In the genomic region with DNA sequence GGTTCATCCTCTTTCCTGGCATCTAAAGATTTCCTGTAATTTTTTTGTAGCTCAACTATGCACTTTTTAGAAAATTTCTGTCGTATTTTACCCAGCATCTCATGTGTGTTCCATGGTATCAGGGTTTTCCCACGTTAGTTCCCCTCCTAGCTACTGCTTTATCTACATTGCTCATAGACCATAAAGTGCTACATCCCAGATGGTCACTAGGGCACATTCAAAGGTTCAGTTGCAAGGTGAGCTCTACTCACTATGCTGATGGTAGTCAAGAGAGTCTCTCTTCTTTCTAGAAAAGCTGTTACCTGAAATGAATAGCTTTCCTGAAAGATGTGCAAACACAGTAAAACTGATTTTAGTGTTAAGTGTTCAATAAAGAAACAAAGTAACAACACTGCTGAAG, we compare ENCODE assay signal across 3 cellular contexts.
TF ChIP-seq lines count a peak whose summit lies in the region.

No MANE protein-coding gene starts in this region.

TF ChIP-seq in GM23338, 12 proteins besides CTCF, POLR2A, EP300 and RAD21 (continues in another document):
- TF ChIP-seq EZH2 (IDR thresholded peaks at IDR 0.05; ENCODE audit: low read depth, unreplicated experiment) (no peak), ZNF462 (CRISPR knock-in tag; IDR thresholded peaks at IDR 0.05) (no peak)
- TF ChIP-seq, protein P1, sequence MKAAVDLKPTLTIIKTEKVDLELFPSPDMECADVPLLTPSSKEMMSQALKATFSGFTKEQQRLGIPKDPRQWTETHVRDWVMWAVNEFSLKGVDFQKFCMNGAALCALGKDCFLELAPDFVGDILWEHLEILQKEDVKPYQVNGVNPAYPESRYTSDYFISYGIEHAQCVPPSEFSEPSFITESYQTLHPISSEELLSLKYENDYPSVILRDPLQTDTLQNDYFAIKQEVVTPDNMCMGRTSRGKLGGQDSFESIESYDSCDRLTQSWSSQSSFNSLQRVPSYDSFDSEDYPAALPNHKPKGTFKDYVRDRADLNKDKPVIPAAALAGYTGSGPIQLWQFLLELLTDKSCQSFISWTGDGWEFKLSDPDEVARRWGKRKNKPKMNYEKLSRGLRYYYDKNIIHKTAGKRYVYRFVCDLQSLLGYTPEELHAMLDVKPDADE (IDR thresholded peaks at IDR 0.05) = no peak

TF ChIP-seq in K562, 482 proteins besides CTCF, POLR2A, EP300 and RAD21:
- TF ChIP-seq TBL1XR1 (IDR thresholded peaks at IDR 0.05; ENCODE audit: low read length in 2 of 2) (no peak), SOX6 (IDR thresholded peaks at IDR 0.05) (no peak), MBD2 (IDR thresholded peaks at IDR 0.05; ENCODE audit: borderline replicate concordance, low read depth) (no peak), ZNF785 (CRISPR knock-in tag; IDR thresholded peaks at IDR 0.05) (no peak), KLF6 (CRISPR knock-in tag; IDR thresholded peaks at IDR 0.05; ENCODE audit: borderline replicate concordance) (no peak), ELF2 (CRISPR knock-in tag; IDR thresholded peaks at IDR 0.05) (no peak), SLC30A9 (CRISPR knock-in tag; IDR thresholded peaks at IDR 0.05) (no peak), ZNF398 (CRISPR knock-in tag; IDR thresholded peaks at IDR 0.05) (no peak), CBX2 (IDR thresholded peaks at IDR 0.05; ENCODE audit: insufficient read depth, low read length, poor library complexity, severe bottlenecking) (no peak), RB1 (IDR thresholded peaks at IDR 0.05; ENCODE audit: low read depth) (no peak), CXXC5 (CRISPR knock-in tag; IDR thresholded peaks at IDR 0.05) (no peak), TCF15 (CRISPR knock-in tag; IDR thresholded peaks at IDR 0.05) (no peak), POU5F1 (IDR thresholded peaks at IDR 0.05; ENCODE audit: borderline replicate concordance, low read depth, low read length, partially characterized antibody) (no peak), ZNF140 (CRISPR knock-in tag; IDR thresholded peaks at IDR 0.05) (no peak), MBD1 (CRISPR knock-in tag; IDR thresholded peaks at IDR 0.05) (no peak), FOSL1 (tag; conservative IDR thresholded peaks at IDR 0.05) (no peak)

TF ChIP-seq in H1, 55 proteins besides CTCF, POLR2A, EP300 and RAD21:
- no peak for TF ChIP-seq POLR2AphosphoS5 (IDR thresholded peaks at IDR 0.05; ENCODE audit: low read depth, low read length)
- TF ChIP-seq RXRA (IDR thresholded peaks at IDR 0.05; ENCODE audit: insufficient read depth, low read depth, low read length) = no peak
- no peak for TF ChIP-seq CTBP2 (IDR thresholded peaks at IDR 0.05; ENCODE audit: borderline replicate concordance, insufficient read depth, insufficient read length, low read length)
